ENCODE assay signal across 30 cellular contexts in genomic region chr1:71510725-71511124, GRCh38.
"Had no signal": no experiment of that assay in that cellular context is flagged by ENCODE, and none has a peak within 500 bp of the region (broad histone marks: within the 10 kb centered on the region; RNA-seq: fewer than 3 reads in every experiment).

No MANE protein-coding gene starts in this region.

- H3K27ac Mint-ChIP-seq: activated CD4-positive, alpha-beta T cell treated with anti-CD3 and anti-CD28 coated beads, Interleukin-2, amount 10 ng/mL, durations not matched to agents 24 days and 14 days; activated CD8-positive, alpha-beta T cell treated with anti-CD3 and anti-CD28 coated beads for 36 hours; activated naive CD8-positive, alpha-beta T cell treated with anti-CD3 and anti-CD28 coated beads for 36 hours; activated T-cell treated with anti-CD3 and anti-CD28 coated beads, Interleukin-2, amount 50 U/mL, for 72 hours; activated T-helper 17 cell treated with anti-CD3 and anti-CD28 coated beads, Interleukin-2, amount 50 U/mL, for 72 hours; IgD-negative memory B cell had no signal

- H3K27ac ChIP-seq: brain microvascular endothelial cell, cardiac muscle cell, PC-9, WERI-Rb-1 had no signal

- H3K4me2 ChIP-seq: PC-9 had no signal

- H3K36me3 Mint-ChIP-seq: activated naive CD8-positive, alpha-beta T cell treated with anti-CD3 and anti-CD28 coated beads for 36 hours; IgD-negative memory B cell had no signal

- H3K27me3 Mint-ChIP-seq: activated CD4-positive, alpha-beta T cell treated with anti-CD3 and anti-CD28 coated beads, Interleukin-2, amount 10 ng/mL, durations not matched to agents 24 days and 14 days; activated CD8-positive, alpha-beta T cell treated with anti-CD3 and anti-CD28 coated beads for 36 hours; activated naive CD8-positive, alpha-beta T cell treated with anti-CD3 and anti-CD28 coated beads for 36 hours; activated T-helper 17 cell treated with anti-CD3 and anti-CD28 coated beads, Interleukin-2, amount 50 U/mL, for 72 hours; IgD-negative memory B cell had no signal

- H3K4me1 Mint-ChIP-seq: activated CD4-positive, alpha-beta T cell treated with anti-CD3 and anti-CD28 coated beads, Interleukin-2, amount 10 ng/mL, durations not matched to agents 24 days and 14 days; activated naive CD8-positive, alpha-beta T cell treated with anti-CD3 and anti-CD28 coated beads for 36 hours; activated T-helper 17 cell treated with anti-CD3 and anti-CD28 coated beads, Interleukin-2, amount 50 U/mL, for 72 hours; IgD-negative memory B cell had no signal

- H3K36me3 ChIP-seq: brain microvascular endothelial cell, cardiac muscle cell, WERI-Rb-1 had no signal

- H3K4me3 Mint-ChIP-seq: activated CD4-positive, alpha-beta T cell treated with anti-CD3 and anti-CD28 coated beads, Interleukin-2, amount 10 ng/mL, durations not matched to agents 24 days and 14 days; activated CD8-positive, alpha-beta T cell treated with anti-CD3 and anti-CD28 coated beads for 36 hours; activated naive CD8-positive, alpha-beta T cell treated with anti-CD3 and anti-CD28 coated beads for 36 hours; activated T-cell treated with anti-CD3 and anti-CD28 coated beads, Interleukin-2, amount 50 U/mL, for 72 hours; activated T-helper 17 cell treated with anti-CD3 and anti-CD28 coated beads, Interleukin-2, amount 50 U/mL, for 72 hours; IgD-negative memory B cell had no signal

- H3K27me3 ChIP-seq: brain microvascular endothelial cell, cardiac muscle cell had no signal

- H3K4me3 ChIP-seq: cardiac muscle cell, PC-9 had no signal

- ATAC-seq: activated CD8-positive, alpha-beta T cell treated with anti-CD3 and anti-CD28 coated beads for 36 hours; activated T-cell treated with anti-CD3 and anti-CD28 coated beads, Interleukin-2, amount 50 U/mL, for 72 hours; activated T-helper 17 cell treated with anti-CD3 and anti-CD28 coated beads, Interleukin-2, amount 50 U/mL, for 72 hours had no signal

- DNase-seq: activated CD4-positive, alpha-beta T cell treated with anti-CD3 and anti-CD28 coated beads, Interleukin-2, amount 10 ng/mL, durations not matched to agents 24 days and 14 days; activated CD4-positive, alpha-beta T cell treated with anti-CD3 and anti-CD28 coated beads, Interleukin-2, amount 50 U/mL, for 4 hours; activated CD8-positive, alpha-beta T cell treated with anti-CD3 and anti-CD28 coated beads for 36 hours; activated effector memory CD4-positive, alpha-beta T cell treated with anti-CD3 and anti-CD28 coated beads, Interleukin-2, amount 50 U/mL, for 16 hours; activated naive CD4-positive, alpha-beta T cell; activated naive CD4-positive, alpha-beta T cell treated with anti-CD3 and anti-CD28 coated beads, Interleukin-2, amount 50 U/mL, for 16 hours; activated naive CD8-positive, alpha-beta T cell treated with anti-CD3 and anti-CD28 coated beads for 36 hours; activated T-cell treated with anti-CD3 and anti-CD28 coated beads, Interleukin-2, amount 50 U/mL, for 1 hour; activated T-cell treated with anti-CD3 and anti-CD28 coated beads, Interleukin-2, amount 50 U/mL, for 72 hours; amniotic stem cell; aorta; brain microvascular endothelial cell; KBM-7; NCI-H1092; NCI-H1436 treated with DMSO at 0.1 percent for 48 hours; NCI-H187 treated with DMSO at 0.1 percent for 48 hours; NCI-H2081; NCI-H2171 treated with DMSO at 0.1 percent for 48 hours; NCI-H226; NCI-H446 treated with DMSO at 0.1 percent for 48 hours; NCI-H524; NCI-H69; NCI-H82; PC-9; Right ventricle myocardium superior; T1000; WERI-Rb-1 had no signal

- H2AFZ ChIP-seq: PC-9 had no signal

- H3K9me3 Mint-ChIP-seq: activated CD4-positive, alpha-beta T cell treated with anti-CD3 and anti-CD28 coated beads, Interleukin-2, amount 10 ng/mL, durations not matched to agents 24 days and 14 days; activated CD8-positive, alpha-beta T cell treated with anti-CD3 and anti-CD28 coated beads for 36 hours; IgD-negative memory B cell had no signal
